ENCODE assay signal across 8 cellular contexts in genomic region chr3:73624363-73625123, GRCh38. TPM values are rescaled to one million over a fixed set of nuclear protein-coding genes. Genes with fewer than 3 reads are reported as not detected.
DNase-seq lines count a peak whose midpoint lies in the region; ATAC-seq, FAIRE-seq and TF ChIP-seq lines count a peak whose summit lies in the region.

TSS of gene PDZRN3 (minus strand) at chr3:73624941.

- H3K4me2 ChIP-seq in HepG2 (ENCODE audit: low read depth, low read length), result peak within 1 kb of the TSS; percentile 73

- no peak for DNase-seq in AG04449 (ENCODE audit: low read depth, low spot score)
- peak; percentile 46 for DNase-seq in NCI-H1105 treated with DMSO at 0.1 percent for 48 hours (lab: John Stamatoyannopoulos, UW)
- peak; percentile 0 for DNase-seq in dermis blood vessel endothelial cell
- DNase-seq in HepG2 (ENCODE audit: low spot score), result no peak
- peak; percentile 10 to 13 for DNase-seq in thyroid gland
- no peak for DNase-seq in NCI-H2107 treated with DMSO at 0.1 percent for 48 hours (lab: John Stamatoyannopoulos, UW; ENCODE audit: unreplicated experiment)
- DNase-seq in SW 1271 (lab: John Stamatoyannopoulos, UW), result no peak

- H3K4me1 ChIP-seq in HepG2 (ENCODE audit: insufficient read depth, low read length) (peaks cover 26% of the 10 kb centered on the region), thyroid gland (peaks cover 0 to 11% of the 10 kb centered on the region in 2 donors)

- FAIRE-seq in HepG2 (lab: Jason Lieb, UNC), result no peak

- TF ChIP-seq POLR2A in HepG2 (IDR thresholded peaks at IDR 0.05; ENCODE audit: insufficient read depth in 1 of 2, low read depth in 2 of 2, low read length in 2 of 2), result no peak
- no peak for TF ChIP-seq POLR2A in thyroid gland (IDR thresholded peaks at IDR 0.05)

- no peaks in the 10 kb centered on the region for H3K79me2 ChIP-seq in HepG2 (ENCODE audit: insufficient read depth, low read length)

- no peak for TF ChIP-seq CTCF in AG04449 (IDR thresholded peaks at IDR 0.05; ENCODE audit: insufficient read depth, low read length, missing control alignments)
- TF ChIP-seq CTCF in HepG2 (CRISPR knock-in tag; IDR thresholded peaks at IDR 0.05), result no peak
- no peak for TF ChIP-seq CTCF in thyroid gland (IDR thresholded peaks at IDR 0.05)

- no peak within 1 kb of the TSS for H3K9ac ChIP-seq in HepG2 (ENCODE audit: insufficient read depth, low read depth, low read length)

- peak; percentile 66 for ATAC-seq in HepG2
- ATAC-seq in GM18520 (IDR thresholded peaks at IDR 0.05; ENCODE audit: unreplicated experiment), result no peak

- TF ChIP-seq RAD21 in HepG2 (CRISPR knock-in tag; IDR thresholded peaks at IDR 0.05), result no peak

- no peak within 1 kb of the TSS for H2AFZ ChIP-seq in HepG2 (ENCODE audit: low read length)

- 60% methylated on average over 23 of the region's 99 CpGs for WGBS in HepG2 (ENCODE audit: low lambda C conversion rate)
- WGBS in thyroid gland, 2 donors, result 0 to 6% methylated on average over 1 to 34 of the region's 99 CpGs

- CTCF ChIA-PET in AG04449 (lab: Yijun Ruan, JAX) (interaction anchor here (0.8 to 5.6 kb wide), 18 partner anchors 9 to 224 kb away, joined by 3 to 32 read pairs (median 4); no protein-coding TSS in a partner anchor), HepG2 (lab: Yijun Ruan, JAX; ENCODE audit: low intra/inter-chr PET ratio, low total read pairs) (no interaction called here)

- in situ Hi-C loops in HepG2 (cut with HindIII; ENCODE audit: extremely low pct_ligation_motif_present, low pct_unique_long_range_greater_than_20kb), result no loop called here

- H3K27me3 ChIP-seq in HepG2 (ENCODE audit: control insufficient read depth in 1 of 2, insufficient read depth in 2 of 2, low read length in 2 of 2), result peaks cover 6 to 24% of the 10 kb centered on the region in 2 experiments; a peak in 4 of 5 replicates
- H3K27me3 ChIP-seq in thyroid gland, result no peaks in the 10 kb centered on the region

- BruUV-seq in HepG2 (replicated peaks; lab: Mats Ljungman, UMichigan), result no TSS peak

- intact Hi-C loops in HepG2 (cut with micrococcal nuclease; ENCODE audit: unreplicated experiment), result no loop called here
- intact Hi-C loops in thyroid gland (cut with DNase I), result no loop called here

- no peak within 1 kb of the TSS for H3K27ac ChIP-seq in HepG2 (ENCODE audit: extremely low read length, insufficient read depth, low read length)
- peak within 1 kb of the TSS in 1 of 3 donors; percentile 49 for H3K27ac ChIP-seq in thyroid gland

- H3K4me3 ChIP-seq in AG04449 (ENCODE audit: low read depth, low read length), result peak within 1 kb of the TSS; percentile 80
- H3K4me3 ChIP-seq in HepG2 (replicated peaks in 1 of 3; ENCODE audit: insufficient read depth in 1 of 3, low read depth in 2 of 3, low read length in 3 of 3), result peak within 1 kb of the TSS in 1 of 3 experiments; percentile 62; a peak in 2 of 6 replicates
- H3K4me3 ChIP-seq in thyroid gland (replicated peaks in 1 of 3), result peak within 1 kb of the TSS in 2 of 3 donors; percentile 9 to 38

- POLR2A ChIA-PET in AG04449 (lab: Yijun Ruan, JAX) (interaction anchor here (0.7 to 3.4 kb wide), 16 partner anchors 10 to 161 kb away, joined by 3 to 16 read pairs (median 4); no protein-coding TSS in a partner anchor), HepG2 (lab: Yijun Ruan, JAX) (no interaction called here)

- H4K20me1 ChIP-seq in HepG2 (ENCODE audit: insufficient read depth, low read length), result no peaks in the 10 kb centered on the region

- H3K9me3 ChIP-seq in HepG2 (ENCODE audit: low read length) (no peaks in the 10 kb centered on the region), thyroid gland (no peaks in the 10 kb centered on the region)

- no peaks in the 10 kb centered on the region for H3K36me3 ChIP-seq in HepG2 (replicated peaks in 1 of 2; ENCODE audit: control insufficient read depth in 1 of 2, insufficient read depth in 2 of 2, low read length in 2 of 2)
- H3K36me3 ChIP-seq in thyroid gland, result no peaks in the 10 kb centered on the region

- TF ChIP-seq EP300 in HepG2 (IDR thresholded peaks at IDR 0.05; ENCODE audit: low read depth in 2 of 2, low read length in 2 of 2) (no peak), HepG2 (CRISPR knock-in tag; IDR thresholded peaks at IDR 0.05; ENCODE audit: borderline replicate concordance) (no peak)

TF ChIP-seq in HepG2, 621 proteins besides CTCF, POLR2A, EP300 and RAD21 (continues in another document):
- TF ChIP-seq E2F2 (CRISPR knock-in tag; IDR thresholded peaks at IDR 0.05; ENCODE audit: borderline replicate concordance), result no peak
- no peak for TF ChIP-seq ZMAT3 (CRISPR knock-in tag; conservative IDR thresholded peaks at IDR 0.05)
- no peak for TF ChIP-seq ZFP90 (CRISPR knock-in tag; IDR thresholded peaks at IDR 0.05; ENCODE audit: borderline replicate concordance)
- no peak for TF ChIP-seq ZKSCAN5 (CRISPR knock-in tag; IDR thresholded peaks at IDR 0.05)
- TF ChIP-seq HNRNPLL (IDR thresholded peaks at IDR 0.05; ENCODE audit: low read depth, low read length, poor library complexity, severe bottlenecking), result peak; percentile 75
- TF ChIP-seq AGO1 (IDR thresholded peaks at IDR 0.05; ENCODE audit: low read depth, low read length, poor library complexity, severe bottlenecking), result no peak
- TF ChIP-seq PHF8 (CRISPR knock-in tag; IDR thresholded peaks at IDR 0.05), result no peak
- no peak for TF ChIP-seq SMARCE1 (IDR thresholded peaks at IDR 0.05; ENCODE audit: borderline replicate concordance)
- TF ChIP-seq HOXA3 (CRISPR knock-in tag; IDR thresholded peaks at IDR 0.05), result no peak
- TF ChIP-seq ZNF567 (CRISPR knock-in tag; IDR thresholded peaks at IDR 0.05; ENCODE audit: borderline replicate concordance), result no peak

RNA-seq across cellular contexts. Expression of gene PDZRN3, which starts in this region (rescaled TPM):
- total RNA-seq in dermis blood vessel endothelial cell (under 0.01 and 0.23 TPM in 2 replicates), HepG2 (2016; rRNA removed; fragmentation: Illumina TruSeq; extraction: Trizol) (not detected in 2 replicates), thyroid gland (1 to 10 TPM; 4.4 to 8.3 (median 6.0) TPM)
- total RNA-seq in HepG2 (2016; cell fraction: cytosol; rRNA removed; fragmentation: Illumina TruSeq; extraction: Trizol; ENCODE audit: low read depth), result not detected in 2 replicates
- total RNA-seq in HepG2 (2016; cell fraction: insoluble cytoplasmic fraction; rRNA removed; fragmentation: Illumina TruSeq; extraction: Trizol), result not detected in 2 replicates
- not detected in 2 replicates for total RNA-seq in HepG2 (2016; cell fraction: membrane; rRNA removed; fragmentation: Illumina TruSeq; extraction: Trizol)
- total RNA-seq in HepG2 (2016; cell fraction: nucleus; rRNA removed; fragmentation: Illumina TruSeq; extraction: Trizol), result not detected in 2 replicates
- polyA plus RNA-seq in HepG2 (2011; rRNA removed), result not detected in 2 replicates
- not detected in 2 replicates for polyA plus RNA-seq in HepG2 (2011; cell fraction: cytosol; rRNA removed)
- polyA plus RNA-seq in HepG2 (2011; cell fraction: nucleus; rRNA removed), result not detected in 2 replicates
- not detected in 2 replicates for polyA plus RNA-seq in HepG2 (2012)
- not detected in 2 replicates for polyA plus RNA-seq in HepG2 (2016; cell fraction: cytosol; fragmentation: Illumina TruSeq; extraction: Trizol; ENCODE audit: low read depth)
- polyA plus RNA-seq in HepG2 (2016; cell fraction: insoluble cytoplasmic fraction; fragmentation: Illumina TruSeq; extraction: Trizol; ENCODE audit: low read depth), result not detected in 2 replicates
- polyA plus RNA-seq in HepG2 (2016; cell fraction: membrane; fragmentation: Illumina TruSeq; extraction: Trizol; ENCODE audit: low read depth), result not detected in 2 replicates
- not detected in 2 replicates for polyA plus RNA-seq in HepG2 (2016; cell fraction: nucleus; fragmentation: Illumina TruSeq; extraction: Trizol; ENCODE audit: insufficient read depth, low read depth)
- polyA minus RNA-seq in HepG2 (2011; rRNA and poly(A)+ RNA removed; ENCODE audit: low replicate concordance), result not detected in 2 replicates
- polyA minus RNA-seq in HepG2 (2011; cell fraction: cytosol; rRNA and poly(A)+ RNA removed), result not detected in 2 replicates
- polyA minus RNA-seq in HepG2 (2011; cell fraction: nucleus; rRNA and poly(A)+ RNA removed), result not detected in 2 replicates

Comparison
In these comparisons a context has a peak if more than half of its experiments do, and no peak if none do; other contexts are left out.
1. Peak in DNase-seq in dermis blood vessel endothelial cell; RNA of the gene not detected or under 1 TPM.
2. Peak in ATAC-seq and H3K4me2 ChIP-seq in HepG2; RNA of the gene not detected or under 1 TPM.
3. DNase-seq: peak in NCI-H1105 treated with DMSO at 0.1 percent for 48 hours (single experiment) and thyroid gland (2 of 2); none in AG04449 (single experiment), HepG2 (single experiment), NCI-H2107 treated with DMSO at 0.1 percent for 48 hours (single experiment) and SW 1271 (0 of 2).